Comparison of ENCODE assay signal across 12 cellular contexts in the genomic region with DNA sequence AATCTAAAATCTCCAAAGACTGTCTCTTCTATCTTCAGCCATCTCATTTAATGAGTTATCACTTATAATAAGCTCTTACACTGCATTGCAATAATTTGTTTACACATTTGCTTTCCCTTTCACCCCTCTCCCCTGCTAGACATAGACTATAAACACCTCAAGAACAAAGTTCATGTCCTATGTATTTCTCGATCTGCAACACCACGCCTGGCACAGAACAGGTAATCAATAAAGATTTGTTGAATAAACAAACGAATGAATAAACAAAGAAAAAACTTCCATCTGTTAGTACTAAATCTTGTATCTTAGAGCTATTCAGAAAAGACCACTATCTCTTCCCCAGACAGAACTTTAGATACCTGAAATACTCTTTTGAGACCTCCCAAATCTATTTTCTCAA.
DNase-seq lines count a peak whose midpoint lies in the region; ATAC-seq lines count a peak whose summit lies in the region.
"Had no signal": no experiment of that assay in that cellular context is flagged by ENCODE, and none has a peak within 500 bp of the region (broad histone marks: within the 10 kb centered on the region; RNA-seq: fewer than 3 reads in every experiment).

No MANE protein-coding gene starts in this region.

- no peak overlapping the region for H3K9ac ChIP-seq in skeletal muscle tissue (ENCODE audit: low read depth in 1 of 3, low read length in 3 of 3)

- peak overlapping the region in 2 of 3 donors; percentile 5 to 31 for H3K4me3 ChIP-seq in skeletal muscle tissue (ENCODE audit: low read length in 3 of 3)
- H3K4me3 ChIP-seq: A549, HAP-1 had no signal

- DNase-seq in left colon (no peak), mucosa of gallbladder (ENCODE audit: low spot score) (peak; percentile 47), NCI-H510A treated with DMSO at 0.1 percent for 48 hours (lab: John Stamatoyannopoulos, UW) (no peak)
- DNase-seq in stimulated activated CD4-positive, alpha-beta T cell treated with anti-CD3 and anti-CD28 coated beads, Interleukin-4, amount 100 ng/mL, for 24 hours, result no peak
- DNase-seq: Caco-2; CD8-positive, alpha-beta memory T cell; DND-41; GDM1 had no signal

- H3K36me3 ChIP-seq in skeletal muscle tissue (ENCODE audit: control insufficient read depth in 3 of 3, insufficient read depth in 3 of 3, low read length in 3 of 3), result no peaks in the 10 kb centered on the region
- H3K36me3 ChIP-seq: HAP-1 had no signal

- peak overlapping the region; percentile 2 for H3K27ac ChIP-seq in skeletal muscle tissue (ENCODE audit: low read depth, low read length)
- H3K27ac ChIP-seq: A549 had no signal

- no peaks in the 10 kb centered on the region for H3K9me3 ChIP-seq in skeletal muscle tissue (ENCODE audit: control insufficient read depth in 3 of 3, low read length in 3 of 3)
- H3K9me3 ChIP-seq: A549, Caco-2, HAP-1 had no signal

- ATAC-seq in left colon, result peak; percentile 31
- no peak for ATAC-seq in GM18907 (IDR thresholded peaks at IDR 0.05; ENCODE audit: unreplicated experiment)
- ATAC-seq: A549 had no signal

- intact Hi-C loops in left colon (cut with DNase I, micrococcal nuclease), result no loop called here

- peaks cover 29 to 43% (median 43%) of the 10 kb centered on the region in 3 donors for H3K4me1 ChIP-seq in skeletal muscle tissue (ENCODE audit: control insufficient read depth in 3 of 3, insufficient read depth in 3 of 3, low read length in 3 of 3)
- H3K4me1 ChIP-seq: Caco-2, HAP-1 had no signal

- no peaks in the 10 kb centered on the region for H3K27me3 ChIP-seq in skeletal muscle tissue (ENCODE audit: control insufficient read depth in 3 of 3, insufficient read depth in 3 of 3, low read length in 3 of 3)
